ENCODE assay signal across 8 cellular contexts in the genomic region with DNA sequence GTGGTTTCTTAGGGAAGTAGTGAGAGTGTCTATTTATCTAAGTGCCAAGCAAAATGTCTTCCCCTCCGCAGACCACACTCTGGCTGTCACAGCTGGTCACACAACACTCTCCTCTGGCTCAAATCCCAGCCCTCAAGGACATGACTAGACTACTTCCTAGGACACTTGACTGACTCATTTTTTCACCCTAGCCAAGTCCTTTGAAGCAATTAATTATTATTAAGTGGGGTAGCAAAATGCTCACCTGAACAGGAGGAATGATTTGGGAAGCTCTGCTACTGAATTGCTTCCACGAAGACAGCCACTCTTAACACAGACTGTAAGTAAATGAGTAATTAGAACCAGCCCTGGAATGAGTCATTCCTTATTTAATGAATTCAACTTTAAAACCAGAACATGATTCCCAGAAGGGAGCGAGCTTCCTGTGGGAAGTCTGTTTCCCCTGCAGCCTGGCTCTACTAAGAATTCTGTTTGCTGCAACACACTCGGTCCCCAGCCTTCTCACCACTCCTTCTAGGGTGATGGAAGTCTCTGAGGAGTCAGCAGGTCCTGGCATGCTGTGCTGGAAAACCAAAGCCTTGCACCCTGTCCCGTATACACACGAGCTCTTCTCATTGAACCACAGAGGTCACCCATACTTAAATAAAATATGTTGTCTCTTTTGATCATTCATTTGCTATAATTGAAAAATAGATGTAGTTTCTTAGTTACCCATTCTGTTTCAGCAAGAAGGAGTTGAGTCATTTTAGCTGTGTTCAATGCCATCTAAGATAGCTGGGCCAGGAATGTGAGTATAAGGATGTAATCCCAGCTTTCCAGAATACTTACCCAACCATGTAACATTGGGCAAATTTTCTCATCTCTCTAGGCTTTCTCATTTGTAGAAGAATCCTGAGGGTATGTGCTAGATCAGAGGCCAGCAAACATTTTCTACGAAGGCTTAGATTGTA.
DNase-seq lines count a peak whose midpoint lies in the region; ATAC-seq and TF ChIP-seq lines count a peak whose summit lies in the region.

No MANE protein-coding gene starts in this region.

- DNase-seq in RKO (ENCODE audit: low spot score) (peak; percentile 8), foreskin keratinocyte (peak; percentile 15 to 24), NCI-H2081 treated with DMSO at 0.1 percent for 48 hours (lab: John Stamatoyannopoulos, UW) (no peak), activated T-cell treated with anti-CD3 and anti-CD28 coated beads for 4 hours (no peak)
- DNase-seq in effector CD4-positive, alpha-beta T cell: no peak

- no peaks in the 10 kb centered on the region for H3K9me3 ChIP-seq in skeletal muscle tissue (ENCODE audit: control insufficient read depth in 3 of 3, low read length in 3 of 3)

- H3K36me3 ChIP-seq in skeletal muscle tissue (ENCODE audit: control insufficient read depth in 3 of 3, insufficient read depth in 3 of 3, low read length in 3 of 3): no peaks in the 10 kb centered on the region

- ATAC-seq in GM21528 (IDR thresholded peaks at IDR 0.05; ENCODE audit: low FRiP score, unreplicated experiment) (peak; percentile 58), foreskin keratinocyte (peak; percentile 67), HG03520 (IDR thresholded peaks at IDR 0.05; ENCODE audit: unreplicated experiment) (no peak)

- H3K4me3 ChIP-seq in skeletal muscle tissue (ENCODE audit: low read length in 3 of 3): no peak overlapping the region

- H3K9ac ChIP-seq in skeletal muscle tissue (ENCODE audit: low read depth in 1 of 3, low read length in 3 of 3): no peak overlapping the region

- no peak overlapping the region for H3K27ac ChIP-seq in foreskin keratinocyte
- H3K27ac ChIP-seq in skeletal muscle tissue (ENCODE audit: low read depth, low read length): peak overlapping the region; percentile 49

- H3K4me1 ChIP-seq in foreskin keratinocyte (peaks cover 10% of the 10 kb centered on the region), skeletal muscle tissue (ENCODE audit: control insufficient read depth in 3 of 3, insufficient read depth in 3 of 3, low read length in 3 of 3) (peaks cover 11 to 16% (median 13%) of the 10 kb centered on the region in 3 donors)

- no peak for TF ChIP-seq CTCF in foreskin keratinocyte (conservative IDR thresholded peaks at IDR 0.05)

- no peaks in the 10 kb centered on the region for H3K27me3 ChIP-seq in foreskin keratinocyte
- H3K27me3 ChIP-seq in skeletal muscle tissue (ENCODE audit: control insufficient read depth in 3 of 3, insufficient read depth in 3 of 3, low read length in 3 of 3): no peaks in the 10 kb centered on the region

Comparison
In these comparisons a context has a peak if more than half of its experiments do, and no peak if none do; other contexts are left out.
1. DNase-seq: peak in RKO (single experiment) and foreskin keratinocyte (2 of 2); none in NCI-H2081 treated with DMSO at 0.1 percent for 48 hours (single experiment), effector CD4-positive, alpha-beta T cell (single experiment) and activated T-cell treated with anti-CD3 and anti-CD28 coated beads for 4 hours (single experiment).